ENCODE assay signal across 24 cellular contexts in the genomic region with DNA sequence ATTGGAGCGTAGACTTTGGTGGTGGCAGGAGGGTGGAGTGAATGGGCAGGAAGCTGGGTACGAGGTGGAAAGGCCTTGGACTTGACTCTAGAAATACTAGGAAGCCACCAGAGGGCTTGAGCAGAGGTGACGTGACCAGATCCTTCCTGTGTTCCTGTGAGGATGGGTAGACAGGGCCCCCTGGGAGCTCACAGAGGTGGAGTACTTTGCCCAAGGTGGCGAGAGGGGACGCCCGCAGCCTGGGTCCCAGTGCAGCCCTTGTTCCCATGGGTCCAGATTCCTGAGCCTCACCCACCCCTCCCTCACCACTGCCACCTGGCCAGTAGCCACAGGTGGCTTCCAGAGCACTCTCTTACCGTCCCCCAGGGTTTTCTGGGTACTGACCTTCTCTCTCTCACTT.
DNase-seq lines count a peak whose midpoint lies in the region; ATAC-seq, FAIRE-seq and TF ChIP-seq lines count a peak whose summit lies in the region.
"Had no signal": no experiment of that assay in that cellular context is flagged by ENCODE, and none has a peak within 500 bp of the region (broad histone marks: within the 10 kb centered on the region; RNA-seq: fewer than 3 reads in every experiment).

No MANE protein-coding gene starts in this region.

- H3K36me3 ChIP-seq in right lobe of liver (no peaks in the 10 kb centered on the region), HepG2 (replicated peaks in 1 of 2; ENCODE audit: control insufficient read depth in 1 of 2, insufficient read depth in 2 of 2, low read length in 2 of 2) (no peaks in the 10 kb centered on the region), H1 (ENCODE audit: control insufficient read depth in 2 of 4, insufficient read depth in 4 of 4, low read length in 3 of 4) (no peaks in the 10 kb centered on the region; a peak in 1 of 8 replicates), transverse colon (no peaks in the 10 kb centered on the region)
- H3K36me3 ChIP-seq: esophagus muscularis mucosa, neutrophil had no signal

- H4K91ac ChIP-seq in H1 (replicated peaks; ENCODE audit: insufficient read length, low read length): no peak overlapping the region

- no peaks in the 10 kb centered on the region for H3K4me1 ChIP-seq in right lobe of liver
- no peaks in the 10 kb centered on the region for H3K4me1 ChIP-seq in HepG2 (ENCODE audit: insufficient read depth, low read length)
- H3K4me1 ChIP-seq in H1 (replicated peaks in 1 of 4; ENCODE audit: control insufficient read depth in 3 of 4, insufficient read depth in 4 of 4, low read length in 3 of 4): peaks cover 0 to 7% (median 3%) of the 10 kb centered on the region in 4 experiments; a peak in 4 of 7 replicates
- H3K4me1 ChIP-seq in transverse colon: peaks cover 3 to 47% (median 39%) of the 10 kb centered on the region in 4 donors

- no peak overlapping the region for H4K5ac ChIP-seq in H1 (ENCODE audit: insufficient read length, low read depth, low read length)

- POLR2A ChIA-PET in activated CD4-positive, alpha-beta T cell treated with anti-CD3 and anti-CD28 coated beads for 36 hours (lab: Charles Lee): no interaction called here
- POLR2A ChIA-PET in HepG2 (lab: Yijun Ruan, JAX) (no interaction called here), H1 (lab: Charles Lee; ENCODE audit: partially characterized antibody) (no interaction called here)

- H2BK5ac ChIP-seq in H1 (ENCODE audit: low read depth, low read length): no peak overlapping the region

- 0 out of 2 replicates have a peak overlapping the region, but pooled peaks have one; percentile 28 for H2AK5ac ChIP-seq in H1 (ENCODE audit: low read depth, low read length)

- H3K56ac ChIP-seq in H1 (replicated peaks; ENCODE audit: insufficient read length, low read depth, low read length): no peak overlapping the region

- no peak overlapping the region for H3K18ac ChIP-seq in H1 (ENCODE audit: extremely low read depth, low read length)

- no peak overlapping the region for H3K4ac ChIP-seq in H1 (replicated peaks; ENCODE audit: insufficient read length, low read depth, low read length)

- WGBS in right lobe of liver (ENCODE audit: insufficient coverage, low coverage, low lambda C conversion rate, missing lambda C conversion rate): 29% methylated on average over 1 of the region's 7 CpGs
- WGBS in HepG2 (ENCODE audit: low lambda C conversion rate): 0% methylated on average over 3 of the region's 7 CpGs
- 68% methylated on average over 7 of the region's 7 CpGs; no CpG with 5 or more reads in 1 of the 2 experiments for WGBS in H1 (ENCODE audit: extremely low coverage in 1 of 2, insufficient coverage in 1 of 2, insufficient read length in 1 of 2, insufficient replicate concordance in 2 of 2, low coverage in 1 of 2, low lambda C conversion rate in 2 of 2, missing lambda C conversion rate in 1 of 2), 2 experiments
- 31 to 81% methylated on average over 2 to 7 of the region's 7 CpGs for WGBS in transverse colon (ENCODE audit: low coverage in 1 of 2), 2 donors

- H3K4me3 ChIP-seq in right lobe of liver: no peak overlapping the region
- H3K4me3 ChIP-seq in HepG2 (replicated peaks in 1 of 3; ENCODE audit: insufficient read depth in 1 of 3, low read depth in 2 of 3, low read length in 3 of 3): no peak overlapping the region
- H3K4me3 ChIP-seq in H1 (ENCODE audit: extremely low read depth in 1 of 4, insufficient read depth in 2 of 4, low read depth in 3 of 4, low read length in 4 of 4): no peak overlapping the region
- no peak overlapping the region for H3K4me3 ChIP-seq in transverse colon
- H3K4me3 ChIP-seq: esophagus muscularis mucosa had no signal

- DNase-seq in activated CD4-positive, alpha-beta T cell treated with anti-CD3 and anti-CD28 coated beads for 36 hours: no peak
- no peak for DNase-seq in activated CD4-positive, alpha-beta T cell treated with anti-CD3 and anti-CD28 coated beads for 1 hour
- DNase-seq in right lobe of liver (peak in 2 of 3 donors; percentile 10 to 51), HepG2 (ENCODE audit: low spot score) (no peak), H1 (ENCODE audit: low read depth in 1 of 2, low spot score in 2 of 2) (no peak), transverse colon (peak; percentile 5), GM12892 (ENCODE audit: insufficient read length) (no peak)
- DNase-seq: activated CD4-positive, alpha-beta T cell treated with anti-CD3 and anti-CD28 coated beads, Interleukin-2, amount 50 U/mL, for 4 hours; CD8-positive, alpha-beta T cell; foreskin melanocyte; KG1; MM.1S; NCI-H1417 treated with DMSO at 0.1 percent for 48 hours; NCI-H345; NCI-H748 treated with DMSO at 0.1 percent for 48 hours; RPMI8226; stimulated activated naive CD4-positive, alpha-beta T cell treated with Interleukin-2 at 50 U/mL for 16 hours; T-helper 17 cell had no signal

- FAIRE-seq in HepG2 (lab: Jason Lieb, UNC) (no peak), H1 (lab: Jason Lieb, UNC) (no peak), GM12892 (lab: Jason Lieb, UNC) (no peak)
- FAIRE-seq: astrocyte had no signal

- CTCF ChIA-PET in activated CD4-positive, alpha-beta T cell treated with anti-CD3 and anti-CD28 coated beads for 36 hours (lab: Charles Lee): interaction anchor here (0.5 kb wide), 1 partner anchor 646 kb away, joined by 3 read pairs; no protein-coding TSS in a partner anchor
- CTCF ChIA-PET in HepG2 (lab: Yijun Ruan, JAX; ENCODE audit: low intra/inter-chr PET ratio, low total read pairs): no interaction called here
- CTCF ChIA-PET in H1 (lab: Charles Lee; ENCODE audit: partially characterized antibody): interaction anchor here (1.0 to 4.6 kb wide), 5 partner anchors 8 to 336 kb away, joined by 3 to 14 read pairs (median 3); no protein-coding TSS in a partner anchor

- H3K4me2 ChIP-seq in HepG2 (ENCODE audit: low read depth, low read length) (no peak overlapping the region), H1 (ENCODE audit: insufficient read depth in 1 of 2, low read depth in 2 of 2, low read length in 2 of 2) (no peak overlapping the region)

- H3K23me2 ChIP-seq in H1 (ENCODE audit: low read depth, low read length): peaks cover 9% of the 10 kb centered on the region; the same call in 1 of the 2 replicates

- H4K20me1 ChIP-seq in HepG2 (ENCODE audit: insufficient read depth, low read length): no peaks in the 10 kb centered on the region
- peaks cover 0 to 8% of the 10 kb centered on the region in 2 experiments for H4K20me1 ChIP-seq in H1 (replicated peaks in 1 of 2; ENCODE audit: control insufficient read depth in 1 of 2, insufficient read depth in 2 of 2, low read length in 2 of 2)

- intact Hi-C loops in activated CD4-positive, alpha-beta T cell treated with anti-CD3 and anti-CD28 coated beads for 36 hours (cut with DNase I, micrococcal nuclease): loop anchor here in 1 of 2 experiments (5.0 kb wide), 1 partner anchor 114 kb away; no protein-coding TSS in a partner anchor
- intact Hi-C loops in right lobe of liver (cut with DNase I) (no loop called here), HepG2 (cut with micrococcal nuclease; ENCODE audit: unreplicated experiment) (no loop called here), transverse colon (cut with DNase I; ENCODE audit: low total_unique reads) (no loop called here)

- no peak for TF ChIP-seq EP300 in HepG2 (IDR thresholded peaks at IDR 0.05; ENCODE audit: low read depth in 2 of 2, low read length in 2 of 2)
- TF ChIP-seq EP300 in HepG2 (CRISPR knock-in tag; IDR thresholded peaks at IDR 0.05; ENCODE audit: borderline replicate concordance): no peak
- no peak for TF ChIP-seq EP300 in H1 (IDR thresholded peaks at IDR 0.05; ENCODE audit: borderline replicate concordance in 1 of 2, low read depth in 2 of 2, low read length in 2 of 2)
- TF ChIP-seq EP300 in transverse colon (IDR thresholded peaks at IDR 0.05; ENCODE audit: low read depth): no peak

- H3K79me1 ChIP-seq in H1 (ENCODE audit: low read depth, low read length): no peaks in the 10 kb centered on the region

- H2AFZ ChIP-seq in HepG2 (ENCODE audit: low read length) (no peak overlapping the region), H1 (ENCODE audit: low read length) (no peak overlapping the region)

- H3K9me3 Mint-ChIP-seq in activated CD4-positive, alpha-beta T cell treated with anti-CD3 and anti-CD28 coated beads for 36 hours (ENCODE audit: low read depth): peaks cover under 1% of the 10 kb centered on the region

- H3K14ac ChIP-seq in H1 (ENCODE audit: insufficient read length): no peak overlapping the region

- no peak overlapping the region for H3K4me3 Mint-ChIP-seq in activated CD4-positive, alpha-beta T cell treated with anti-CD3 and anti-CD28 coated beads for 36 hours
- H3K4me3 Mint-ChIP-seq: activated naive CD8-positive, alpha-beta T cell; CD8-positive, alpha-beta T cell; memory B cell; T-helper 17 cell had no signal

- H3K27me3 Mint-ChIP-seq in activated CD4-positive, alpha-beta T cell treated with anti-CD3 and anti-CD28 coated beads for 36 hours: peaks cover 7% of the 10 kb centered on the region

- BruUV-seq in HepG2 (replicated peaks; lab: Mats Ljungman, UMichigan): no TSS peak

- H3K36me3 Mint-ChIP-seq in activated CD4-positive, alpha-beta T cell treated with anti-CD3 and anti-CD28 coated beads for 36 hours (ENCODE audit: low read depth): no peaks in the 10 kb centered on the region
- H3K36me3 Mint-ChIP-seq: activated naive CD8-positive, alpha-beta T cell; CD8-positive, alpha-beta T cell; memory B cell had no signal

- H4K8ac ChIP-seq in H1 (ENCODE audit: extremely low read depth, insufficient read depth, low read length): no peak overlapping the region

- TF ChIP-seq CTCF in right lobe of liver (IDR thresholded peaks at IDR 0.05) (no peak), HepG2 (CRISPR knock-in tag; IDR thresholded peaks at IDR 0.05) (no peak), H1 (IDR thresholded peaks at IDR 0.05; ENCODE audit: control extremely low read depth in 1 of 3, insufficient read depth in 1 of 3, low read depth in 1 of 3, low read length in 3 of 3) (no peak), transverse colon (IDR thresholded peaks at IDR 0.05) (no peak)

- H2BK15ac ChIP-seq in H1 (ENCODE audit: low read length): no peak overlapping the region

- no peak overlapping the region for H3K23ac ChIP-seq in H1 (ENCODE audit: insufficient read length)

- in situ Hi-C loops in HepG2 (cut with HindIII; ENCODE audit: extremely low pct_ligation_motif_present, low pct_unique_long_range_greater_than_20kb) (no loop called here), transverse colon (cut with MboI; ENCODE audit: low pct_ligation_motif_present in 1 of 4, low pct_unique_long_range_greater_than_20kb in 1 of 4, low sequenced_read_pairs in 3 of 4) (no loop called here)

- H3K9ac ChIP-seq in HepG2 (ENCODE audit: insufficient read depth, low read depth, low read length) (no peak overlapping the region), H1 (replicated peaks in 1 of 4; ENCODE audit: extremely low read depth in 1 of 4, low read depth in 3 of 4, low read length in 3 of 4) (no peak overlapping the region)

- no peak overlapping the region for H2BK20ac ChIP-seq in H1 (ENCODE audit: low read length)

- TF ChIP-seq POLR2A in right lobe of liver (IDR thresholded peaks at IDR 0.05) (no peak), HepG2 (IDR thresholded peaks at IDR 0.05; ENCODE audit: insufficient read depth in 1 of 2, low read depth in 2 of 2, low read length in 2 of 2) (no peak), H1 (IDR thresholded peaks at IDR 0.05; ENCODE audit: control extremely low read depth in 1 of 2, low read depth in 2 of 2, low read length in 2 of 2) (no peak), transverse colon (IDR thresholded peaks at IDR 0.05) (no peak), GM12892 (IDR thresholded peaks at IDR 0.05; ENCODE audit: low read depth, low read length) (no peak)

- TF ChIP-seq RAD21 in HepG2 (CRISPR knock-in tag; IDR thresholded peaks at IDR 0.05): no peak
- TF ChIP-seq RAD21 in H1 (IDR thresholded peaks at IDR 0.05 in 1 of 2, conservative IDR thresholded peaks at IDR 0.05 in 1 of 2; ENCODE audit: low read depth in 2 of 2, low read length in 2 of 2): no peak

- ATAC-seq in activated CD4-positive, alpha-beta T cell treated with anti-CD3 and anti-CD28 coated beads for 36 hours: no peak
- no peak for ATAC-seq in right lobe of liver
- no peak for ATAC-seq in HepG2
- ATAC-seq in esophagus mucosa: no peak
- ATAC-seq: CD8-positive, alpha-beta T cell; T-helper 17 cell had no signal

- H2BK12ac ChIP-seq in H1 (ENCODE audit: low read depth, low read length): no peak overlapping the region

- H3K9me3 ChIP-seq in right lobe of liver (no peaks in the 10 kb centered on the region), HepG2 (ENCODE audit: low read length) (peaks cover 20% of the 10 kb centered on the region), H1 (ENCODE audit: insufficient read depth in 2 of 2, low read depth in 1 of 2, low read length in 1 of 2) (peaks cover 8 to 13% of the 10 kb centered on the region in 2 experiments), transverse colon (no peaks in the 10 kb centered on the region)
- H3K9me3 ChIP-seq: neutrophil had no signal

- no peak overlapping the region for H2BK120ac ChIP-seq in H1 (replicated peaks; ENCODE audit: low read depth, low read length)

- peak overlapping the region; percentile 32 for H3K27ac Mint-ChIP-seq in activated CD4-positive, alpha-beta T cell treated with anti-CD3 and anti-CD28 coated beads for 36 hours
- H3K27ac Mint-ChIP-seq: activated naive CD8-positive, alpha-beta T cell; memory B cell; T-helper 17 cell had no signal

- H3K27me3 ChIP-seq in right lobe of liver: no peaks in the 10 kb centered on the region
- H3K27me3 ChIP-seq in HepG2 (ENCODE audit: control insufficient read depth in 1 of 2, insufficient read depth in 2 of 2, low read length in 2 of 2): peaks cover 0 to 3% of the 10 kb centered on the region in 2 experiments; a peak in 2 of 5 replicates
- H3K27me3 ChIP-seq in H1 (replicated peaks in 1 of 4; ENCODE audit: control insufficient read depth in 3 of 4, extremely low read depth in 1 of 4, insufficient read depth in 3 of 4, low read length in 3 of 4): no peaks in the 10 kb centered on the region
- H3K27me3 ChIP-seq in transverse colon: no peaks in the 10 kb centered on the region

- no peak overlapping the region for H3K27ac ChIP-seq in right lobe of liver
- no peak overlapping the region for H3K27ac ChIP-seq in HepG2 (ENCODE audit: extremely low read length, insufficient read depth, low read length)
- H3K27ac ChIP-seq in H1 (ENCODE audit: low read depth, low read length): no peak overlapping the region
- H3K27ac ChIP-seq in transverse colon: peak overlapping the region in 1 of 4 donors; percentile 78
- H3K27ac ChIP-seq: esophagus muscularis mucosa, neutrophil had no signal

- H3K4me1 Mint-ChIP-seq in activated CD4-positive, alpha-beta T cell treated with anti-CD3 and anti-CD28 coated beads for 36 hours: peaks cover 17% of the 10 kb centered on the region

- H3K79me2 ChIP-seq in HepG2 (ENCODE audit: insufficient read depth, low read length): no peaks in the 10 kb centered on the region
- no peaks in the 10 kb centered on the region for H3K79me2 ChIP-seq in H1 (ENCODE audit: control insufficient read depth in 1 of 2, insufficient read depth in 2 of 2, low read length in 2 of 2)

Comparison
In these comparisons a context has a peak if more than half of its experiments do, and no peak if none do; other contexts are left out.
1. DNase-seq: peak in right lobe of liver (2 of 3) and transverse colon (single experiment); none in activated CD4-positive, alpha-beta T cell treated with anti-CD3 and anti-CD28 coated beads for 36 hours (single experiment), activated CD4-positive, alpha-beta T cell treated with anti-CD3 and anti-CD28 coated beads for 1 hour (single experiment), HepG2 (single experiment), H1 (0 of 2) and GM12892 (single experiment).